ENCODE assay signal across 8 cellular contexts in genomic region chr4:2468464-2469191, GRCh38. TPM values are rescaled to one million over a fixed set of nuclear protein-coding genes. Genes with fewer than 3 reads are reported as not detected.
DNase-seq lines count a peak whose midpoint lies in the region; ATAC-seq and TF ChIP-seq lines count a peak whose summit lies in the region.

Gene RNF4, plus strand, starts transcription at chr4:2469106. Its CDS starts 21,388 bp downstream, at chr4:2490494.

- 2% methylated on average over 24 of the region's 73 CpGs for WGBS in mammary epithelial cell (ENCODE audit: low coverage, missing lambda C conversion rate)
- WGBS in smooth muscle cell (ENCODE audit: low lambda C conversion rate), result 2% methylated on average over 65 of the region's 73 CpGs

- H3F3A ChIP-seq in smooth muscle cell (ENCODE audit: low read depth), result peaks cover 8% of the 10 kb centered on the region

- H3K4me3 ChIP-seq in WERI-Rb-1 (ENCODE audit: low read depth, low read length) (peak within 1 kb of the TSS; percentile 86), mammary epithelial cell (replicated peaks in 1 of 3; ENCODE audit: insufficient read depth in 1 of 3, low read depth in 2 of 3, low read length in 3 of 3) (peak within 1 kb of the TSS; percentile 82 to 98 (median 95)), smooth muscle cell (peak within 1 kb of the TSS; percentile 86)

- dilution Hi-C loops in mammary epithelial cell (cut with HindIII; ENCODE audit: low sequenced_read_pairs), result loop anchor here (5.0 kb wide), 1 partner anchor 44 kb away; no protein-coding TSS in a partner anchor

- H3K4me1 ChIP-seq in mammary epithelial cell (ENCODE audit: insufficient read depth, low read length) (peaks cover 18% of the 10 kb centered on the region), smooth muscle cell (ENCODE audit: low read depth) (peaks cover 19% of the 10 kb centered on the region)

- H3K4me2 ChIP-seq in mammary epithelial cell (ENCODE audit: insufficient read depth, low read depth, low read length), result peak within 1 kb of the TSS; percentile 98
- peak within 1 kb of the TSS; percentile 98 for H3K4me2 ChIP-seq in smooth muscle cell

- intact Hi-C loops in mammary epithelial cell (cut with micrococcal nuclease), result loop anchor here (2.0 kb wide), 1 partner anchor 68 kb away; the partner anchor contains the start of gene FAM193A

- no TSS peak for BruUV-seq in mammary epithelial cell (replicated peaks; lab: Mats Ljungman, UMichigan)

- peaks cover 45% of the 10 kb centered on the region for H3K36me3 ChIP-seq in WERI-Rb-1
- H3K36me3 ChIP-seq in mammary epithelial cell (ENCODE audit: insufficient read depth, low read length), result peaks cover 13% of the 10 kb centered on the region
- H3K36me3 ChIP-seq in smooth muscle cell (ENCODE audit: low read depth), result no peaks in the 10 kb centered on the region

- DNase-seq in ACHN (peak; percentile 94), NCI-H2227 (lab: John Stamatoyannopoulos, UW; ENCODE audit: unreplicated experiment) (peak; percentile 93), WERI-Rb-1 (peak; percentile 97), mammary epithelial cell (peak; percentile 95), iPS-NIHi11 (ENCODE audit: low spot score) (peak; percentile 98), smooth muscle cell (lab: John Stamatoyannopoulos, UW; ENCODE audit: unreplicated experiment) (peak; percentile 79)

- H3K9ac ChIP-seq in mammary epithelial cell (ENCODE audit: insufficient read depth, low read length) (peak within 1 kb of the TSS; percentile 83), smooth muscle cell (ENCODE audit: low read depth) (peak within 1 kb of the TSS; percentile 83)

- no peak for TF ChIP-seq CTCF in WERI-Rb-1 (IDR thresholded peaks at IDR 0.05; ENCODE audit: low read depth, low read length)
- TF ChIP-seq CTCF in mammary epithelial cell (conservative IDR thresholded peaks at IDR 0.05 in 1 of 2, IDR thresholded peaks at IDR 0.05 in 1 of 2; ENCODE audit: extremely low read depth in 1 of 2, insufficient read depth in 1 of 2, low read depth in 1 of 2, low read length in 2 of 2), result no peak
- TF ChIP-seq CTCF in smooth muscle cell (IDR thresholded peaks at IDR 0.05; ENCODE audit: borderline replicate concordance, insufficient read depth, poor library complexity, severe bottlenecking), result no peak

- ATAC-seq in GM18873 (IDR thresholded peaks at IDR 0.05; ENCODE audit: low FRiP score, unreplicated experiment), result peak; percentile 64
- peak; percentile 66 for ATAC-seq in HG03139 (IDR thresholded peaks at IDR 0.05; ENCODE audit: unreplicated experiment)

- CTCF ChIA-PET in mammary epithelial cell (lab: Charles Lee; ENCODE audit: low non-redundant PET), result no interaction called here

- H3K27ac ChIP-seq in WERI-Rb-1, result peak within 1 kb of the TSS; percentile 94
- peak within 1 kb of the TSS; percentile 74 for H3K27ac ChIP-seq in mammary epithelial cell (ENCODE audit: insufficient read depth, low read depth, low read length)
- peak within 1 kb of the TSS; percentile 86 for H3K27ac ChIP-seq in smooth muscle cell (ENCODE audit: low read depth)

- in situ Hi-C loops in ACHN (cut with HindIII; ENCODE audit: low pct_ligation_motif_present, low pct_unique_long_range_greater_than_20kb, low sequenced_read_pairs), result no loop called here
- in situ Hi-C loops in mammary epithelial cell (cut with MboI; ENCODE audit: low sequenced_read_pairs in 2 of 2), result loop anchor here in 1 of 2 donors (25.0 kb wide), 1 partner anchor 231 kb away; the partner anchor contains the start of genes HAUS3 and POLN

- H4K20me1 ChIP-seq in mammary epithelial cell (ENCODE audit: insufficient read depth, low read length) (peaks cover 5% of the 10 kb centered on the region), smooth muscle cell (ENCODE audit: low read depth) (peaks cover 38% of the 10 kb centered on the region)

- H2AFZ ChIP-seq in mammary epithelial cell (ENCODE audit: low read depth, low read length), result peak within 1 kb of the TSS; percentile 89
- H2AFZ ChIP-seq in smooth muscle cell (ENCODE audit: low read depth), result peak within 1 kb of the TSS; percentile 98

- peaks cover 4% of the 10 kb centered on the region for H3K9me3 ChIP-seq in WERI-Rb-1 (ENCODE audit: severe bottlenecking)
- H3K9me3 ChIP-seq in mammary epithelial cell (replicated peaks; ENCODE audit: insufficient read depth, low read length), result no peaks in the 10 kb centered on the region
- H3K9me3 ChIP-seq in smooth muscle cell (replicated peaks; ENCODE audit: low read depth), result no peaks in the 10 kb centered on the region

- peaks cover 63% of the 10 kb centered on the region for H3K79me2 ChIP-seq in mammary epithelial cell (ENCODE audit: insufficient read depth, low read length)
- H3K79me2 ChIP-seq in smooth muscle cell (ENCODE audit: low read depth), result peaks cover 56% of the 10 kb centered on the region

- H3K27me3 ChIP-seq in WERI-Rb-1 (ENCODE audit: insufficient read depth, low read depth, severe bottlenecking) (no peaks in the 10 kb centered on the region), mammary epithelial cell (ENCODE audit: insufficient read depth, low read length) (no peaks in the 10 kb centered on the region), smooth muscle cell (ENCODE audit: low read depth) (no peaks in the 10 kb centered on the region)

RNA-seq across cellular contexts. Expression of gene RNF4, which starts in this region (rescaled TPM):
- total RNA-seq in mammary epithelial cell (10 to 100 TPM; 57.3 to 60.2 TPM), smooth muscle cell (47.3 and 52.5 TPM in 2 replicates)
- polyA plus RNA-seq in mammary epithelial cell (68.7 TPM), smooth muscle cell (47.8 and 51.6 TPM in 2 replicates)
- polyA minus RNA-seq in mammary epithelial cell, result 93.4 TPM

Comparison
In these comparisons a context has a peak if more than half of its experiments do, and no peak if none do; other contexts are left out.
1. Peak in every context shown above with its lines: DNase-seq, ATAC-seq, H3K4me3 ChIP-seq and H3K27ac ChIP-seq.